9 cellular contexts compared by ENCODE assay signal in genomic region chr9:137168907-137169763, GRCh38. TPM values are rescaled to one million over a fixed set of nuclear protein-coding genes. Genes with fewer than 3 reads are reported as not detected.
DNase-seq lines count a peak whose midpoint lies in the region; ATAC-seq and TF ChIP-seq lines count a peak whose summit lies in the region.
"Had no signal": no experiment of that assay in that cellular context is flagged by ENCODE, and none has a peak within 500 bp of the region (broad histone marks: within the 10 kb centered on the region; RNA-seq: fewer than 3 reads in every experiment).

No MANE protein-coding gene starts in this region.

- CTCF ChIA-PET in PC-3 (lab: Charles Lee): no interaction called here

- H3K79me2 ChIP-seq in PC-3 (ENCODE audit: low read length): no peaks in the 10 kb centered on the region

- H3K27me3 Mint-ChIP-seq in naive B cell: peaks cover 0 to 55% (median 44%) of the 10 kb centered on the region in 3 donors

- H3K9me3 ChIP-seq in HUES48 (ENCODE audit: control insufficient read depth, insufficient read depth, low read length) (no peaks in the 10 kb centered on the region), PC-3 (ENCODE audit: low read length) (no peaks in the 10 kb centered on the region), duodenal mucosa (ENCODE audit: control insufficient read depth in 1 of 2, low read length in 2 of 2) (no peaks in the 10 kb centered on the region)

- H3K4me1 ChIP-seq in HUES48 (ENCODE audit: control insufficient read depth, insufficient read depth, low read length): no peaks in the 10 kb centered on the region; the same call in 1 of the 2 replicates
- no peaks in the 10 kb centered on the region for H3K4me1 ChIP-seq in PC-3 (ENCODE audit: insufficient read depth, low read length)
- H3K4me1 ChIP-seq in duodenal mucosa (ENCODE audit: control insufficient read depth in 1 of 2, insufficient read depth in 2 of 2, low read length in 2 of 2): peaks cover 0 to 22% of the 10 kb centered on the region in 2 donors

- H3K4me3 ChIP-seq in HUES48 (ENCODE audit: low read depth, low read length) (peak overlapping the region; percentile 59), PC-3 (ENCODE audit: low read length) (peak overlapping the region; percentile 64), duodenal mucosa (ENCODE audit: low read depth in 1 of 2, low read length in 2 of 2) (peak overlapping the region; percentile 47 to 50)

- H2AFZ ChIP-seq in PC-3 (ENCODE audit: low read length): peak overlapping the region; percentile 63

- H3K36me3 ChIP-seq in HUES48 (ENCODE audit: control insufficient read depth, insufficient read depth, low read length) (no peaks in the 10 kb centered on the region), PC-3 (ENCODE audit: low read depth, low read length) (no peaks in the 10 kb centered on the region), duodenal mucosa (ENCODE audit: control insufficient read depth in 1 of 2, insufficient read depth in 2 of 2, low read length in 2 of 2) (no peaks in the 10 kb centered on the region)

- DNase-seq in DMS79 (lab: John Stamatoyannopoulos, UW) (peak; percentile 77), PC-3 (peak; percentile 69), naive B cell (no peak), cortex of kidney (lab: John Stamatoyannopoulos, UW) (no peak)

- H3K9ac ChIP-seq in HUES48 (ENCODE audit: low read depth, low read length) (no peak overlapping the region), PC-3 (ENCODE audit: low read length) (no peak overlapping the region), duodenal mucosa (ENCODE audit: low read depth in 1 of 2, low read length in 2 of 2) (peak overlapping the region in 1 of 2 donors; percentile 43)

- TF ChIP-seq CTCF in PC-3 (conservative IDR thresholded peaks at IDR 0.05; ENCODE audit: low read depth, low read length): no peak

- POLR2A ChIA-PET in PC-3 (lab: Charles Lee; ENCODE audit: unreplicated experiment): no interaction called here

- ATAC-seq in PC-3 (peak; percentile 55), naive B cell (ENCODE audit: low read depth in 2 of 2) (peak; percentile 44 to 46), GM19023 (IDR thresholded peaks at IDR 0.05; ENCODE audit: unreplicated experiment) (no peak), GM18861 (IDR thresholded peaks at IDR 0.05; ENCODE audit: unreplicated experiment) (no peak)

- peaks cover 0 to 1% (median 0%) of the 10 kb centered on the region in 7 donors for H3K9me3 Mint-ChIP-seq in naive B cell

- intact Hi-C loops in PC-3 (cut with micrococcal nuclease): no loop called here

- peak overlapping the region in 2 of 6 donors; percentile 16 to 83 for H3K27ac Mint-ChIP-seq in naive B cell

- peak overlapping the region in 5 of 8 donors; percentile 35 to 74 (median 53) for H3K4me3 Mint-ChIP-seq in naive B cell

- no peaks in the 10 kb centered on the region for H4K20me1 ChIP-seq in PC-3 (ENCODE audit: low read length)

- H3K27me3 ChIP-seq in HUES48 (ENCODE audit: control insufficient read depth, insufficient read depth, low read length) (peaks cover 92% of the 10 kb centered on the region), PC-3 (ENCODE audit: low read length) (peaks cover 12% of the 10 kb centered on the region), duodenal mucosa (ENCODE audit: control insufficient read depth in 1 of 2, insufficient read depth in 2 of 2, low read length in 2 of 2) (peaks cover 28 to 34% of the 10 kb centered on the region in 2 donors)

- peaks cover 6 to 18% (median 7%) of the 10 kb centered on the region in 3 donors for H3K4me1 Mint-ChIP-seq in naive B cell

- H3K27ac ChIP-seq in HUES48 (ENCODE audit: low read depth, low read length): no peak overlapping the region
- H3K27ac ChIP-seq in PC-3 (ENCODE audit: low read length): no peak overlapping the region
- no peak overlapping the region for H3K27ac ChIP-seq in duodenal mucosa (ENCODE audit: low read depth, low read length)

- BruUV-seq in PC-3 (replicated peaks; lab: Mats Ljungman, UMichigan): no TSS peak

- no peaks in the 10 kb centered on the region for H3K9me2 ChIP-seq in PC-3 (replicated peaks; ENCODE audit: low read length)

- no peaks in the 10 kb centered on the region for H3F3A ChIP-seq in PC-3 (ENCODE audit: low read length, unreplicated experiment)

- no peaks in the 10 kb centered on the region for H3K36me3 Mint-ChIP-seq in naive B cell

- peak overlapping the region; percentile 84 for H3K4me2 ChIP-seq in PC-3 (ENCODE audit: low read length)

RNA-seq across cellular contexts. Expression of gene LRRC26, which starts 0.7 kb away (rescaled TPM):
- 0.40 and 2.0 TPM in 2 replicates for total RNA-seq in PC-3 (2014; rRNA removed)
- polyA plus RNA-seq in naive B cell (ENCODE audit: low read depth in 6 of 6): not detected
- total RNA-seq: T-helper 2 cell treated with Interferon-gamma antibody and Interleukin-4, amounts not matched to agents 100 ng/mL and 5 ng/mL, for 36 hours had no signal

RNA-seq across cellular contexts. Expression of gene TMEM210, which starts 2.7 kb away (rescaled TPM):
- not detected in 2 replicates for total RNA-seq in PC-3 (2014; rRNA removed)
- not detected for polyA plus RNA-seq in naive B cell (ENCODE audit: low read depth in 6 of 6)
- total RNA-seq: T-helper 2 cell treated with Interferon-gamma antibody and Interleukin-4, amounts not matched to agents 100 ng/mL and 5 ng/mL, for 36 hours had no signal

RNA-seq across cellular contexts. Expression of gene ANAPC2, which starts 19.2 kb away (rescaled TPM):
- total RNA-seq in PC-3 (2014; rRNA removed): 21.6 and 30.2 TPM in 2 replicates
- polyA plus RNA-seq in naive B cell (ENCODE audit: low read depth in 6 of 6): 1 to 10 TPM; 6.1 to 9.3 (median 7.5) TPM

RNA-seq across cellular contexts. Expression of gene SSNA1, which starts 19.3 kb away (rescaled TPM):
- 123 and 148 TPM in 2 replicates for total RNA-seq in PC-3 (2014; rRNA removed)
- polyA plus RNA-seq in naive B cell (ENCODE audit: low read depth in 6 of 6): 100 to 1,000 TPM; 112 to 145 (median 132) TPM

RNA-seq across cellular contexts. Expression of gene GRIN1, which starts 30.2 kb away (rescaled TPM):
- 0.11 TPM in 1 of 2 replicates, not detected in the other for total RNA-seq in PC-3 (2014; rRNA removed)
- not detected for polyA plus RNA-seq in naive B cell (ENCODE audit: low read depth in 6 of 6)

Comparison
In these comparisons a context has a peak if more than half of its experiments do, and no peak if none do; other contexts are left out.
1. DNase-seq: peak in DMS79 (single experiment) and PC-3 (single experiment); none in naive B cell (single experiment) and cortex of kidney (single experiment).
2. ATAC-seq: peak in PC-3 (single experiment) and naive B cell (2 of 2); none in GM19023 (single experiment) and GM18861 (single experiment).
3. Peak in every context shown above with its lines, with median percentiles within 50 percentile points of each other: H3K4me3 ChIP-seq.